In the genomic region with DNA sequence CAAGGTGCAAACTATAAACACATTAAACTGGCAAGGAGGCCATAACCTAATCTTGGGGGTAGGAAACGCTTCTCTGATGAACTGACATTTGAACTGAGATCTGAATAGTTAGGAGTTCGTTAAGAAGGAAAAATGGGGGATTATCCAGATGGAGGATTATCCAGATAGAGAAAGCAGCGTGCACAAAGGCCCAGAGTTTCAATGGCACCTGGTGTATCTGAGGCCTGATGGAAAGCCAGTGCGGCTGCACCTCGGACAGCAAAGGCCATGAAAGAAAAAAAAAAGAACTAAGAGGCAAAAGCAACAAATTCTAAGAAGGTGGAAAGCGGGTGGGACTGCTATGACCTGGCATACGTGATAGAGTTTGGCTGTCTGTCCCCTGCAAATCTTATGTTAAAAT, we compare ENCODE assay signal across 18 cellular contexts. TPM values are rescaled to one million over a fixed set of nuclear protein-coding genes. Genes with fewer than 3 reads are reported as not detected.
DNase-seq lines count a peak whose midpoint lies in the region; ATAC-seq and TF ChIP-seq lines count a peak whose summit lies in the region.
"Had no signal": no experiment of that assay in that cellular context is flagged by ENCODE, and none has a peak within 500 bp of the region (broad histone marks: within the 10 kb centered on the region; RNA-seq: fewer than 3 reads in every experiment).

No MANE protein-coding gene starts in this region.

- DNase-seq in D341Med (ENCODE audit: low spot score) (peak; percentile 55), NCI-H82 treated with DMSO at 0.1 percent for 48 hours (lab: John Stamatoyannopoulos, UW; ENCODE audit: unreplicated experiment) (peak; percentile 70), esophagus muscularis mucosa (ENCODE audit: extremely low spot score) (no peak), sigmoid colon (no peak), tibial nerve (ENCODE audit: low spot score in 2 of 2) (no peak), GM13977 (ENCODE audit: low spot score) (no peak)
- DNase-seq: DMS 273 treated with DMSO at 0.1 percent for 48 hours, DND-41, H7, Kasumi-1, MG63, NCI-H1048, NCI-H146, NCI-H2029 treated with DMSO at 0.1 percent for 48 hours, NCI-H2171 treated with DMSO at 0.1 percent for 48 hours, SJCRH30 had no signal

- H3K4me3 ChIP-seq in esophagus muscularis mucosa (no peak overlapping the region), sigmoid colon (no peak overlapping the region), tibial nerve (no peak overlapping the region)
- H3K4me3 ChIP-seq: BLaER1 treated with 17β-estradiol and CSF1 and Interleukin-3, amounts not matched to agents 10 nM and 100 nM; MG63; SJCRH30 had no signal

- TF ChIP-seq EP300 in esophagus muscularis mucosa (IDR thresholded peaks at IDR 0.05) (no peak), sigmoid colon (IDR thresholded peaks at IDR 0.05) (no peak), tibial nerve (IDR thresholded peaks at IDR 0.05) (no peak)

- H3K27ac ChIP-seq in esophagus muscularis mucosa (replicated peaks in 1 of 4) (peak overlapping the region in 3 of 4 donors; percentile 38 to 59 (median 57)), sigmoid colon (peak overlapping the region in 3 of 4 donors; percentile 23 to 69 (median 62)), tibial nerve (peak overlapping the region in 1 of 4 donors; percentile 56)
- H3K27ac ChIP-seq: BLaER1 treated with 17β-estradiol and CSF1 and Interleukin-3, amounts not matched to agents 10 nM and 100 nM; SJCRH30 had no signal

- no peak for ATAC-seq in GM19023 (IDR thresholded peaks at IDR 0.05; ENCODE audit: unreplicated experiment)

- in situ Hi-C loops in GM13977 (cut with MboI; ENCODE audit: low pct_unique_long_range_greater_than_20kb, low sequenced_read_pairs, unreplicated experiment): no loop called here

- H3K4me1 ChIP-seq in esophagus muscularis mucosa: peaks cover 21 to 29% (median 24%) of the 10 kb centered on the region in 4 donors
- peaks cover 0 to 32% (median 21%) of the 10 kb centered on the region in 4 donors for H3K4me1 ChIP-seq in sigmoid colon
- H3K4me1 ChIP-seq in tibial nerve: peaks cover 0 to 34% (median 6%) of the 10 kb centered on the region in 4 donors
- H3K4me1 ChIP-seq: SJCRH30 had no signal

- H3K9me3 ChIP-seq in esophagus muscularis mucosa (no peaks in the 10 kb centered on the region), sigmoid colon (no peaks in the 10 kb centered on the region), tibial nerve (no peaks in the 10 kb centered on the region)
- H3K9me3 ChIP-seq: BLaER1 treated with 17β-estradiol and CSF1 and Interleukin-3, amounts not matched to agents 10 nM and 100 nM; MG63; SJCRH30 had no signal

- TF ChIP-seq POLR2A in esophagus muscularis mucosa (IDR thresholded peaks at IDR 0.05; ENCODE audit: low read depth) (no peak), sigmoid colon (IDR thresholded peaks at IDR 0.05) (no peak), tibial nerve (IDR thresholded peaks at IDR 0.05) (no peak)

- no peak for TF ChIP-seq CTCF in esophagus muscularis mucosa (IDR thresholded peaks at IDR 0.05)
- no peak for TF ChIP-seq CTCF in sigmoid colon (IDR thresholded peaks at IDR 0.05)
- TF ChIP-seq CTCF in tibial nerve (IDR thresholded peaks at IDR 0.05): no peak
- TF ChIP-seq CTCF in GM13977 (IDR thresholded peaks at IDR 0.05; ENCODE audit: extremely low read depth, insufficient read depth, missing control alignments): no peak

- intact Hi-C loops in esophagus muscularis mucosa (cut with DNase I) (no loop called here), sigmoid colon (cut with DNase I) (no loop called here)

- 91% methylated on average over 7 of the region's 7 CpGs for WGBS in esophagus muscularis mucosa
- 92 to 94% methylated on average over 7 of the region's 7 CpGs for WGBS in sigmoid colon, 2 donors
- 87 to 89% methylated on average over 7 of the region's 7 CpGs for WGBS in tibial nerve, 2 donors

- no peaks in the 10 kb centered on the region for H3K27me3 ChIP-seq in esophagus muscularis mucosa
- no peaks in the 10 kb centered on the region for H3K27me3 ChIP-seq in sigmoid colon
- no peaks in the 10 kb centered on the region for H3K27me3 ChIP-seq in tibial nerve
- H3K27me3 ChIP-seq: BLaER1 treated with 17β-estradiol and CSF1 and Interleukin-3, amounts not matched to agents 10 nM and 100 nM; MG63; SJCRH30 had no signal

- H3K36me3 ChIP-seq in esophagus muscularis mucosa (peaks cover 0 to 6% (median 2%) of the 10 kb centered on the region in 4 donors), sigmoid colon (no peaks in the 10 kb centered on the region), tibial nerve (no peaks in the 10 kb centered on the region)

RNA-seq across cellular contexts. Expression of a gene that starts 13.0 kb away (rescaled TPM):
- total RNA-seq in esophagus muscularis mucosa: 10 to 100 TPM; 59.6 to 88.9 (median 69.6) TPM
- 10 to 100 TPM; 36.4 to 56.8 (median 42.6) TPM for total RNA-seq in sigmoid colon
- polyA plus RNA-seq in sigmoid colon: 10 to 100 TPM; 18.7 to 32.4 (median 22.2) TPM
- 100 to 1,000 TPM in 3 of 4 donors, 10 to 100 TPM in 1; 52.8 to 144 (median 118) TPM for total RNA-seq in tibial nerve

Comparison
In these comparisons a context has a peak if more than half of its experiments do, and no peak if none do; other contexts are left out.
1. DNase-seq: peak in D341Med (single experiment) and NCI-H82 treated with DMSO at 0.1 percent for 48 hours (single experiment); none in esophagus muscularis mucosa (single experiment), sigmoid colon (single experiment), tibial nerve (0 of 2) and GM13977 (single experiment).